Comparison of ENCODE assay signal across 1 cellular context in the genomic region with DNA sequence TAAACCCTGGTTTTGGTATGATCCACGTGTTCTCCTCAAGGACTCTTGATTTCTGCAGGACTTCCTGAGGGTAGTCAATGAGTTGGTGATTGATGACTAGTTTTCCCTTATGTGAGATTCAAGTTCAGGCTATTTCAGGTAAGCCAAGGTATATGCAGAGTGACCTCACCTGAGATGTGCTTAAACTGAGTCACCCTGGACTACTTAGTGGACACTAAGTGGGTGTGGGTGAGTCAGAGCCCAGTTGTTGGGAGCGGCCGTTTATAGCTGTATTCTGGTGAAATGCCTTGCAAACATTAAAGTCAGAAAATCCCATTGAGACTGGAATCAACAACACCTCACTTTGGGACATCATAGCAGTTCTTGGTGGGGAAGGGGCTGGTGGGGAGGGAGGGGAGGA.
TF ChIP-seq lines count a peak whose summit lies in the region.

No MANE protein-coding gene starts in this region.

TF ChIP-seq in GM23338, 12 proteins besides CTCF, POLR2A, EP300 and RAD21 (continued from another document):
- TF ChIP-seq, protein P1, sequence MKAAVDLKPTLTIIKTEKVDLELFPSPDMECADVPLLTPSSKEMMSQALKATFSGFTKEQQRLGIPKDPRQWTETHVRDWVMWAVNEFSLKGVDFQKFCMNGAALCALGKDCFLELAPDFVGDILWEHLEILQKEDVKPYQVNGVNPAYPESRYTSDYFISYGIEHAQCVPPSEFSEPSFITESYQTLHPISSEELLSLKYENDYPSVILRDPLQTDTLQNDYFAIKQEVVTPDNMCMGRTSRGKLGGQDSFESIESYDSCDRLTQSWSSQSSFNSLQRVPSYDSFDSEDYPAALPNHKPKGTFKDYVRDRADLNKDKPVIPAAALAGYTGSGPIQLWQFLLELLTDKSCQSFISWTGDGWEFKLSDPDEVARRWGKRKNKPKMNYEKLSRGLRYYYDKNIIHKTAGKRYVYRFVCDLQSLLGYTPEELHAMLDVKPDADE (IDR thresholded peaks at IDR 0.05) = no peak
- no peak for TF ChIP-seq CREB1 (CRISPR knock-in tag; IDR thresholded peaks at IDR 0.05; ENCODE audit: low read depth)
- TF ChIP-seq ZNF114 (CRISPR knock-in tag; IDR thresholded peaks at IDR 0.05) = no peak
- TF ChIP-seq, protein P2, sequence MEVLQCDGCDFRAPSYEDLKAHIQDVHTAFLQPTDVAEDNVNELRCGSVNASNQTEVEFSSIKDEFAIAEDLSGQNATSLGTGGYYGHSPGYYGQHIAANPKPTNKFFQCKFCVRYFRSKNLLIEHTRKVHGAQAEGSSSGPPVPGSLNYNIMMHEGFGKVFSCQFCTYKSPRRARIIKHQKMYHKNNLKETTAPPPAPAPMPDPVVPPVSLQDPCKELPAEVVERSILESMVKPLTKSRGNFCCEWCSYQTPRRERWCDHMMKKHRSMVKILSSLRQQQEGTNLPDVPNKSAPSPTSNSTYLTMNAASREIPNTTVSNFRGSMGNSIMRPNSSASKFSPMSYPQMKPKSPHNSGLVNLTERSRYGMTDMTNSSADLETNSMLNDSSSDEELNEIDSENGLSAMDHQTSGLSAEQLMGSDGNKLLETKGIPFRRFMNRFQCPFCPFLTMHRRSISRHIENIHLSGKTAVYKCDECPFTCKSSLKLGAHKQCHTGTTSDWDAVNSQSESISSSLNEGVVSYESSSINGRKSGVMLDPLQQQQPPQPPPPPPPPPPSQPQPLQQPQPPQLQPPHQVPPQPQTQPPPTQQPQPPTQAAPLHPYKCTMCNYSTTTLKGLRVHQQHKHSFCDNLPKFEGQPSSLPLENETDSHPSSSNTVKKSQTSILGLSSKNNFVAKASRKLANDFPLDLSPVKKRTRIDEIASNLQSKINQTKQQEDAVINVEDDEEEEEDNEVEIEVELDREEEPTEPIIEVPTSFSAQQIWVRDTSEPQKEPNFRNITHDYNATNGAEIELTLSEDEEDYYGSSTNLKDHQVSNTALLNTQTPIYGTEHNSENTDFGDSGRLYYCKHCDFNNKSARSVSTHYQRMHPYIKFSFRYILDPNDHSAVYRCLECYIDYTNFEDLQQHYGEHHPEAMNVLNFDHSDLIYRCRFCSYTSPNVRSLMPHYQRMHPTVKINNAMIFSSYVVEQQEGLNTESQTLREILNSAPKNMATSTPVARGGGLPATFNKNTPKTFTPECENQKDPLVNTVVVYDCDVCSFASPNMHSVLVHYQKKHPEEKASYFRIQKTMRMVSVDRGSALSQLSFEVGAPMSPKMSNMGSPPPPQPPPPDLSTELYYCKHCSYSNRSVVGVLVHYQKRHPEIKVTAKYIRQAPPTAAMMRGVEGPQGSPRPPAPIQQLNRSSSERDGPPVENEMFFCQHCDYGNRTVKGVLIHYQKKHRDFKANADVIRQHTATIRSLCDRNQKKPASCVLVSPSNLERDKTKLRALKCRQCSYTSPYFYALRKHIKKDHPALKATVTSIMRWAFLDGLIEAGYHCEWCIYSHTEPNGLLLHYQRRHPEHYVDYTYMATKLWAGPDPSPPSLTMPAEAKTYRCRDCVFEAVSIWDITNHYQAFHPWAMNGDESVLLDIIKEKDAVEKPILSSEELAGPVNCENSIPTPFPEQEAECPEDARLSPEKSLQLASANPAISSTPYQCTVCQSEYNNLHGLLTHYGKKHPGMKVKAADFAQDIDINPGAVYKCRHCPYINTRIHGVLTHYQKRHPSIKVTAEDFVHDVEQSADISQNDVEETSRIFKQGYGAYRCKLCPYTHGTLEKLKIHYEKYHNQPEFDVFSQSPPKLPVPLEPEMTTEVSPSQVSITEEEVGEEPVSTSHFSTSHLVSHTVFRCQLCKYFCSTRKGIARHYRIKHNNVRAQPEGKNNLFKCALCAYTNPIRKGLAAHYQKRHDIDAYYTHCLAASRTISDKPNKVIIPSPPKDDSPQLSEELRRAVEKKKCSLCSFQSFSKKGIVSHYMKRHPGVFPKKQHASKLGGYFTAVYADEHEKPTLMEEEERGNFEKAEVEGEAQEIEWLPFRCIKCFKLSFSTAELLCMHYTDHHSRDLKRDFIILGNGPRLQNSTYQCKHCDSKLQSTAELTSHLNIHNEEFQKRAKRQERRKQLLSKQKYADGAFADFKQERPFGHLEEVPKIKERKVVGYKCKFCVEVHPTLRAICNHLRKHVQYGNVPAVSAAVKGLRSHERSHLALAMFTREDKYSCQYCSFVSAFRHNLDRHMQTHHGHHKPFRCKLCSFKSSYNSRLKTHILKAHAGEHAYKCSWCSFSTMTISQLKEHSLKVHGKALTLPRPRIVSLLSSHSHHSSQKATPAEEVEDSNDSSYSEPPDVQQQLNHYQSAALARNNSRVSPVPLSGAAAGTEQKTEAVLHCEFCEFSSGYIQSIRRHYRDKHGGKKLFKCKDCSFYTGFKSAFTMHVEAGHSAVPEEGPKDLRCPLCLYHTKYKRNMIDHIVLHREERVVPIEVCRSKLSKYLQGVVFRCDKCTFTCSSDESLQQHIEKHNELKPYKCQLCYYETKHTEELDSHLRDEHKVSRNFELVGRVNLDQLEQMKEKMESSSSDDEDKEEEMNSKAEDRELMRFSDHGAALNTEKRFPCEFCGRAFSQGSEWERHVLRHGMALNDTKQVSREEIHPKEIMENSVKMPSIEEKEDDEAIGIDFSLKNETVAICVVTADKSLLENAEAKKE (CRISPR knock-in tag; IDR thresholded peaks at IDR 0.05) = no peak
- no peak for TF ChIP-seq POLR2AphosphoS5 (IDR thresholded peaks at IDR 0.05; ENCODE audit: low read depth)
- TF ChIP-seq EZH2phosphoT487 (IDR thresholded peaks at IDR 0.05; ENCODE audit: unreplicated experiment) = no peak
- no peak for TF ChIP-seq NANOG (IDR thresholded peaks at IDR 0.05; ENCODE audit: borderline replicate concordance)
- no peak for TF ChIP-seq STAT1 (IDR thresholded peaks at IDR 0.05; ENCODE audit: unreplicated experiment)
- no peak for TF ChIP-seq JUNB (IDR thresholded peaks at IDR 0.05; ENCODE audit: unreplicated experiment)
- TF ChIP-seq ZNF331 (CRISPR knock-in tag; IDR thresholded peaks at IDR 0.05; ENCODE audit: low read depth) = no peak
